ENCODE assay signal across 8 cellular contexts in genomic region chr1:159798893-159799292, GRCh38. TPM values are rescaled to one million over a fixed set of nuclear protein-coding genes. Genes with fewer than 3 reads are reported as not detected.
DNase-seq lines count a peak whose midpoint lies in the region; ATAC-seq and TF ChIP-seq lines count a peak whose summit lies in the region.

No MANE protein-coding gene starts in this region.

- no peak overlapping the region for H3K4me3 Mint-ChIP-seq in CD4-positive, CD25-positive, alpha-beta regulatory T cell

- peaks cover 0 to 7% (median 1%) of the 10 kb centered on the region in 4 donors for H3K4me1 Mint-ChIP-seq in CD4-positive, CD25-positive, alpha-beta regulatory T cell

- H3K4me3 ChIP-seq in CD4-positive, CD25-positive, alpha-beta regulatory T cell (ENCODE audit: low read depth, low read length) = no peak overlapping the region
- H3K4me3 ChIP-seq in HEK293 (ENCODE audit: low read depth, low read length) (no peak overlapping the region), WI38 (ENCODE audit: low read depth, low read length) (no peak overlapping the region)
- H3K4me3 ChIP-seq in effector memory CD4-positive, alpha-beta T cell (ENCODE audit: insufficient read depth, low read depth, low read length, poor library complexity, severe bottlenecking) = no peak overlapping the region

- peaks cover 40% of the 10 kb centered on the region for H3K27me3 Mint-ChIP-seq in CD4-positive, CD25-positive, alpha-beta regulatory T cell

- H3K9me3 Mint-ChIP-seq in CD4-positive, CD25-positive, alpha-beta regulatory T cell = no peaks in the 10 kb centered on the region

- no peak overlapping the region for H3K27ac ChIP-seq in CD4-positive, CD25-positive, alpha-beta regulatory T cell (ENCODE audit: insufficient read depth, low read length, poor library complexity, severe bottlenecking)
- no peak overlapping the region for H3K27ac ChIP-seq in HEK293 (ENCODE audit: extremely low read depth, low read depth, low read length)
- no peak overlapping the region for H3K27ac ChIP-seq in effector memory CD4-positive, alpha-beta T cell (ENCODE audit: insufficient read depth, low read length, poor library complexity, severe bottlenecking)

- no peaks in the 10 kb centered on the region for H3K36me3 ChIP-seq in CD4-positive, CD25-positive, alpha-beta regulatory T cell (ENCODE audit: control insufficient read depth, insufficient read depth, low read length)
- H3K36me3 ChIP-seq in HEK293 (ENCODE audit: control insufficient read depth in 2 of 2, insufficient read depth in 1 of 2, low read length in 2 of 2) = no peaks in the 10 kb centered on the region
- no peaks in the 10 kb centered on the region for H3K36me3 ChIP-seq in effector memory CD4-positive, alpha-beta T cell (ENCODE audit: control insufficient read depth, insufficient read depth, low read length)

- H3K27me3 ChIP-seq in CD4-positive, CD25-positive, alpha-beta regulatory T cell (ENCODE audit: control insufficient read depth, insufficient read depth, low read length) = peaks cover 35% of the 10 kb centered on the region
- peaks cover under 1% of the 10 kb centered on the region for H3K27me3 ChIP-seq in effector memory CD4-positive, alpha-beta T cell (replicated peaks; ENCODE audit: control insufficient read depth, insufficient read depth, low read length, poor library complexity, severe bottlenecking)

- no peak overlapping the region for H3K27ac Mint-ChIP-seq in CD4-positive, CD25-positive, alpha-beta regulatory T cell

- no peaks in the 10 kb centered on the region for H3K4me1 ChIP-seq in CD4-positive, CD25-positive, alpha-beta regulatory T cell (ENCODE audit: control insufficient read depth, insufficient read depth, low read length, poor library complexity, severe bottlenecking)
- H3K4me1 ChIP-seq in HEK293 (ENCODE audit: control insufficient read depth, insufficient read depth, low read length) = no peaks in the 10 kb centered on the region
- H3K4me1 ChIP-seq in effector memory CD4-positive, alpha-beta T cell (ENCODE audit: control insufficient read depth, insufficient read depth, low read length, poor library complexity, severe bottlenecking) = no peaks in the 10 kb centered on the region

- no peaks in the 10 kb centered on the region for H3K36me3 Mint-ChIP-seq in CD4-positive, CD25-positive, alpha-beta regulatory T cell

- peak; percentile 33 to 63 (median 44) for DNase-seq in CD4-positive, CD25-positive, alpha-beta regulatory T cell
- DNase-seq in NCI-H345 (lab: John Stamatoyannopoulos, UW) (peak; percentile 81), medulla oblongata (ENCODE audit: extremely low spot score) (peak; percentile 78), stromal cell of bone marrow (ENCODE audit: low read depth) (peak; percentile 75)
- DNase-seq in effector memory CD4-positive, alpha-beta T cell = peak in 2 of 3 donors; percentile 17 to 36

- TF ChIP-seq CTCF in HEK293 (tag by site-specific recombination; IDR thresholded peaks at IDR 0.05) = peak; percentile 46; the same call in 1 of the 2 replicates
- peak; percentile 64 for TF ChIP-seq CTCF in WI38 (IDR thresholded peaks at IDR 0.05; ENCODE audit: low read depth, low read length)

- CTCF ChIA-PET in HEK293 (lab: Yijun Ruan, JAX) = interaction anchor here (0.6 to 18.7 kb wide), 51 partner anchors 10 to 710 kb away, joined by 3 to 415 read pairs (median 4); partner anchors contain the start of genes IGSF9 and SLAMF8

- no peaks in the 10 kb centered on the region for H3K9me3 ChIP-seq in CD4-positive, CD25-positive, alpha-beta regulatory T cell (ENCODE audit: control insufficient read depth in 2 of 2, low read length in 2 of 2)
- H3K9me3 ChIP-seq in HEK293 (ENCODE audit: control insufficient read depth, insufficient read depth, low read depth, low read length) = no peaks in the 10 kb centered on the region
- H3K9me3 ChIP-seq in effector memory CD4-positive, alpha-beta T cell (ENCODE audit: control insufficient read depth, low read length) = no peaks in the 10 kb centered on the region

- ATAC-seq in CD4-positive, CD25-positive, alpha-beta regulatory T cell (ENCODE audit: low read depth in 2 of 2) = peak; percentile 31 to 53
- no peak for ATAC-seq in GM19397 (IDR thresholded peaks at IDR 0.05; ENCODE audit: unreplicated experiment)

- POLR2A ChIA-PET in HEK293 (lab: Yijun Ruan, JAX) = no interaction called here

TF ChIP-seq in HEK293, 187 proteins besides CTCF, POLR2A, EP300 and RAD21 (continues in another document):
- TF ChIP-seq ZNF777 (tag by site-specific recombination; IDR thresholded peaks at IDR 0.05; ENCODE audit: borderline replicate concordance) (no peak), ZNF660 (tag by site-specific recombination; IDR thresholded peaks at IDR 0.05) (peak; percentile 61; the same call in 1 of the 2 replicates), ZNF398 (tag by site-specific recombination; IDR thresholded peaks at IDR 0.05) (no peak), PRDM2 (tag by site-specific recombination; IDR thresholded peaks at IDR 0.05; ENCODE audit: borderline replicate concordance) (no peak), ZNF354C (tag by site-specific recombination; IDR thresholded peaks at IDR 0.05; ENCODE audit: borderline replicate concordance, low read depth) (no peak), ZEB2 (tag by site-specific recombination; IDR thresholded peaks at IDR 0.05) (no peak), TCF7L2 (IDR thresholded peaks at IDR 0.05; ENCODE audit: borderline replicate concordance, low read depth, low read length) (no peak), YY1 (tag by site-specific recombination; IDR thresholded peaks at IDR 0.05) (no peak), TRIM28 (IDR thresholded peaks at IDR 0.05; ENCODE audit: borderline replicate concordance, low read length) (no peak), GLIS2 (tag by site-specific recombination; IDR thresholded peaks at IDR 0.05) (no peak), ZNF274 (IDR thresholded peaks at IDR 0.05; ENCODE audit: low read length) (no peak), ZNF274 (tag by site-specific recombination; IDR thresholded peaks at IDR 0.05; ENCODE audit: borderline replicate concordance) (no peak), SCRT1 (tag by site-specific recombination; IDR thresholded peaks at IDR 0.05; ENCODE audit: borderline replicate concordance) (no peak), ZNF302 (tag by site-specific recombination; IDR thresholded peaks at IDR 0.05; ENCODE audit: low read depth) (no peak)

RNA-seq across cellular contexts. Expression of gene FCRL6, which starts 3.3 kb away (rescaled TPM):
- not detected for total RNA-seq in CD4-positive, CD25-positive, alpha-beta regulatory T cell
- under 1 TPM in 2 of 4 donors, not detected in 2; 0.08 to 0.25 TPM for polyA plus RNA-seq in CD4-positive, CD25-positive, alpha-beta regulatory T cell

RNA-seq across cellular contexts. Expression of gene DUSP23, which starts 18.1 kb away (rescaled TPM):
- 11.1 TPM for total RNA-seq in CD4-positive, CD25-positive, alpha-beta regulatory T cell
- polyA plus RNA-seq in CD4-positive, CD25-positive, alpha-beta regulatory T cell = 10 to 100 TPM; 43.7 to 52.0 (median 47.3) TPM

RNA-seq across cellular contexts. Expression of gene SLAMF8, which starts 27.8 kb away (rescaled TPM):
- total RNA-seq in CD4-positive, CD25-positive, alpha-beta regulatory T cell = not detected
- polyA plus RNA-seq in CD4-positive, CD25-positive, alpha-beta regulatory T cell = under 1 TPM in 1 of 4 donors, not detected in 3; 0.72 TPM

Comparison
In these comparisons a context has a peak if more than half of its experiments do, and no peak if none do; other contexts are left out.
1. DNase-seq: peak in every context shown above with its lines; median percentile 81 in NCI-H345; 78 in medulla oblongata; 75 in stromal cell of bone marrow; 44 in CD4-positive, CD25-positive, alpha-beta regulatory T cell; 26 in effector memory CD4-positive, alpha-beta T cell.